ENCODE assay signal across 18 cellular contexts in the genomic region with DNA sequence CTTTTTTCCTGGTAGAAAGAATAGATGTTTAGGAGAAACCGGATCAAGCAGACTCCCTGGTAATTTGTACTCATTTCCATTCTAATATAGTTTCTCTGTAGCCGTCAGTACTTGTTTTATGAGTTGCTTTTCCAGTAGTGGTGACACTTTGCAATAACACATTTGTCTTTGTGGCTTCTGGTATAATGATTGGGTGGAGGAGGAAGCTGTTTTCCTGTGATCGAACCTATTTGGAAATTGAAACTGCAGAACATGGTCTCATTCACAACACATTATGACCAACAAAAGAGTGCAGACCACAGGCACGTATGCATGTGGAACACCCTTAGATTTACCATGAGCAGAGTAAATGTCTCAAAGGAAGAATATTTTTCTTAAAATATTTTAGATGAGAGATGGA. TPM values are rescaled to one million over a fixed set of nuclear protein-coding genes. Genes with fewer than 3 reads are reported as not detected.
DNase-seq lines count a peak whose midpoint lies in the region; ATAC-seq, FAIRE-seq and TF ChIP-seq lines count a peak whose summit lies in the region.
"Had no signal": no experiment of that assay in that cellular context is flagged by ENCODE, and none has a peak within 500 bp of the region (broad histone marks: within the 10 kb centered on the region; RNA-seq: fewer than 3 reads in every experiment).

No MANE protein-coding gene starts in this region.

- intact Hi-C loops in activated T-helper 1 cell treated with anti-CD3 and anti-CD28 coated beads, Interleukin-12 subunit alpha, Interleukin-12 subunit beta, Interleukin-2, Interleukin-4 antibody, amounts not matched to agents 30 ng/mL and 10 ng/mL and 1 ng/mL, durations not matched to agents 14 hours and 24 hours and 36 hours (cut with micrococcal nuclease): no loop called here

- H3K79me2 ChIP-seq in keratinocyte (ENCODE audit: control insufficient read depth, insufficient read depth, low read length): no peaks in the 10 kb centered on the region

- dilution Hi-C loops in keratinocyte (cut with MboI; ENCODE audit: extremely low pct_ligation_motif_present, low sequenced_read_pairs): no loop called here

- no peak overlapping the region for H3K27ac Mint-ChIP-seq in activated T-helper 1 cell treated with anti-CD3 and anti-CD28 coated beads, Interleukin-12 subunit alpha, Interleukin-12 subunit beta, Interleukin-2, Interleukin-4 antibody, amounts not matched to agents 30 ng/mL and 10 ng/mL and 1 ng/mL, durations not matched to agents 14 hours and 24 hours and 36 hours
- H3K27ac Mint-ChIP-seq in stimulated activated naive B cell treated with anti-CD40 and anti-IgM and Interleukin-4, amounts not matched to agents 10 μg/mL and 1 μg/mL and 100 μg/mL, for 72 hours: no peak overlapping the region
- H3K27ac Mint-ChIP-seq: T-helper 17 cell had no signal

- H3K4me2 ChIP-seq in keratinocyte (ENCODE audit: control insufficient read depth, extremely low read depth, insufficient read depth, low read depth, low read length): peak overlapping the region; percentile 78

- H3K9me3 ChIP-seq in keratinocyte (ENCODE audit: control insufficient read depth, low read depth, low read length): no peaks in the 10 kb centered on the region

- peaks cover 15% of the 10 kb centered on the region for H3K4me1 Mint-ChIP-seq in activated T-helper 1 cell treated with anti-CD3 and anti-CD28 coated beads, Interleukin-12 subunit alpha, Interleukin-12 subunit beta, Interleukin-2, Interleukin-4 antibody, amounts not matched to agents 30 ng/mL and 10 ng/mL and 1 ng/mL, durations not matched to agents 14 hours and 24 hours and 36 hours (ENCODE audit: low read depth)
- H3K4me1 Mint-ChIP-seq in stimulated activated naive B cell treated with anti-CD40 and anti-IgM and Interleukin-4, amounts not matched to agents 10 μg/mL and 1 μg/mL and 100 μg/mL, for 72 hours: no peaks in the 10 kb centered on the region

- H3K4me3 ChIP-seq in NB4 (ENCODE audit: low read depth, low read length) (no peak overlapping the region), keratinocyte (ENCODE audit: control insufficient read depth in 2 of 3, extremely low read depth in 1 of 3, insufficient read depth in 2 of 3, low read depth in 1 of 3, low read length in 3 of 3) (peak overlapping the region in 2 of 3 experiments; percentile 29 to 40)
- H3K4me3 ChIP-seq: cardiac muscle cell, lung had no signal

- H3K27me3 Mint-ChIP-seq in activated T-helper 1 cell treated with anti-CD3 and anti-CD28 coated beads, Interleukin-12 subunit alpha, Interleukin-12 subunit beta, Interleukin-2, Interleukin-4 antibody, amounts not matched to agents 30 ng/mL and 10 ng/mL and 1 ng/mL, durations not matched to agents 14 hours and 24 hours and 36 hours (ENCODE audit: insufficient read depth): peaks cover 12% of the 10 kb centered on the region
- H3K27me3 Mint-ChIP-seq in stimulated activated naive B cell treated with anti-CD40 and anti-IgM and Interleukin-4, amounts not matched to agents 10 μg/mL and 1 μg/mL and 100 μg/mL, for 72 hours: peaks cover 12 to 21% of the 10 kb centered on the region in 2 donors

- H3K9ac ChIP-seq in keratinocyte (ENCODE audit: control insufficient read depth, extremely low read depth, insufficient read depth, low read length): no peak overlapping the region

- H3K9me3 Mint-ChIP-seq in activated T-helper 1 cell treated with anti-CD3 and anti-CD28 coated beads, Interleukin-12 subunit alpha, Interleukin-12 subunit beta, Interleukin-2, Interleukin-4 antibody, amounts not matched to agents 30 ng/mL and 10 ng/mL and 1 ng/mL, durations not matched to agents 14 hours and 24 hours and 36 hours: no peaks in the 10 kb centered on the region
- H3K9me3 Mint-ChIP-seq in stimulated activated naive B cell treated with anti-CD40 and anti-IgM and Interleukin-4, amounts not matched to agents 10 μg/mL and 1 μg/mL and 100 μg/mL, for 72 hours: no peaks in the 10 kb centered on the region

- no peak overlapping the region for H3K27ac ChIP-seq in keratinocyte (ENCODE audit: control insufficient read depth, insufficient read depth, low read length)
- H3K27ac ChIP-seq: cardiac muscle cell had no signal

- DNase-seq in NB4 (ENCODE audit: low read depth) (peak; percentile 28), keratinocyte (ENCODE audit: low read depth, low spot score) (no peak), inferior parietal cortex (ENCODE audit: extremely low spot score) (no peak), retina (no peak)
- DNase-seq in activated T-helper 1 cell treated with anti-CD3 and anti-CD28 coated beads, Interleukin-12 subunit alpha, Interleukin-12 subunit beta, Interleukin-2, Interleukin-4 antibody, amounts not matched to agents 30 ng/mL and 10 ng/mL and 1 ng/mL, durations not matched to agents 14 hours and 24 hours and 36 hours (ENCODE audit: low spot score): no peak
- no peak for DNase-seq in stimulated activated naive B cell treated with anti-CD40 and anti-IgM and Interleukin-4, amounts not matched to agents 10 μg/mL and 1 μg/mL and 100 μg/mL, for 72 hours
- DNase-seq: effector CD8-positive, alpha-beta T cell; NCI-H2081 treated with DMSO at 0.1 percent for 48 hours; NCI-H774; right cardiac atrium; stimulated activated CD4-positive, alpha-beta T cell treated with anti-CD3 and anti-CD28 coated beads, Interleukin-2, amount 100 ng/mL, for 48 hours; T-helper 17 cell had no signal

- H2AFZ ChIP-seq in keratinocyte (ENCODE audit: control insufficient read depth, low read length): peak overlapping the region; percentile 90

- H3K36me3 ChIP-seq in keratinocyte (ENCODE audit: control insufficient read depth in 2 of 2, extremely low read depth in 1 of 2, insufficient read depth in 2 of 2, low read length in 2 of 2): no peaks in the 10 kb centered on the region
- H3K36me3 ChIP-seq: cardiac muscle cell had no signal

- no peaks in the 10 kb centered on the region for H3K36me3 Mint-ChIP-seq in activated T-helper 1 cell treated with anti-CD3 and anti-CD28 coated beads, Interleukin-12 subunit alpha, Interleukin-12 subunit beta, Interleukin-2, Interleukin-4 antibody, amounts not matched to agents 30 ng/mL and 10 ng/mL and 1 ng/mL, durations not matched to agents 14 hours and 24 hours and 36 hours (ENCODE audit: low read depth)
- H3K36me3 Mint-ChIP-seq in stimulated activated naive B cell treated with anti-CD40 and anti-IgM and Interleukin-4, amounts not matched to agents 10 μg/mL and 1 μg/mL and 100 μg/mL, for 72 hours: no peaks in the 10 kb centered on the region

- H4K20me1 ChIP-seq in keratinocyte (ENCODE audit: control insufficient read depth, extremely low read depth, insufficient read depth, low read length): no peaks in the 10 kb centered on the region

- FAIRE-seq in keratinocyte (lab: Jason Lieb, UNC): no peak

- H3K4me1 ChIP-seq in keratinocyte (ENCODE audit: control insufficient read depth, extremely low read depth, insufficient read depth, low read length): peaks cover 7% of the 10 kb centered on the region

- no peak for TF ChIP-seq POLR2A in NB4 (IDR thresholded peaks at IDR 0.05; ENCODE audit: extremely low read depth, insufficient read length)

- no peaks in the 10 kb centered on the region for H3K9me1 ChIP-seq in keratinocyte (ENCODE audit: control insufficient read depth, extremely low read depth, insufficient read depth, low read length)

- H3K4me3 Mint-ChIP-seq in activated T-helper 1 cell treated with anti-CD3 and anti-CD28 coated beads, Interleukin-12 subunit alpha, Interleukin-12 subunit beta, Interleukin-2, Interleukin-4 antibody, amounts not matched to agents 30 ng/mL and 10 ng/mL and 1 ng/mL, durations not matched to agents 14 hours and 24 hours and 36 hours: no peak overlapping the region
- H3K4me3 Mint-ChIP-seq in stimulated activated naive B cell treated with anti-CD40 and anti-IgM and Interleukin-4, amounts not matched to agents 10 μg/mL and 1 μg/mL and 100 μg/mL, for 72 hours: no peak overlapping the region
- H3K4me3 Mint-ChIP-seq: T-helper 17 cell had no signal

- H3K27me3 ChIP-seq in keratinocyte (ENCODE audit: control insufficient read depth, extremely low read depth, insufficient read depth, low read length): no peaks in the 10 kb centered on the region
- H3K27me3 ChIP-seq: cardiac muscle cell had no signal

- TF ChIP-seq CTCF in NB4 (IDR thresholded peaks at IDR 0.05; ENCODE audit: low read depth, low read length): no peak
- TF ChIP-seq CTCF in keratinocyte (optimal IDR thresholded peaks at IDR 0.05 in 1 of 3, IDR thresholded peaks at IDR 0.05 in 1 of 3, conservative IDR thresholded peaks at IDR 0.05 in 1 of 3; ENCODE audit: extremely low read depth in 1 of 3, insufficient read depth in 2 of 3, low read length in 3 of 3): no peak

- peak; percentile 66 for ATAC-seq in GM18499 (IDR thresholded peaks at IDR 0.05; ENCODE audit: insufficient read depth, unreplicated experiment)
- ATAC-seq in GM21723 (IDR thresholded peaks at IDR 0.05; ENCODE audit: unreplicated experiment): peak; percentile 52
- no peak for ATAC-seq in stimulated activated naive B cell treated with anti-CD40 and anti-IgM and Interleukin-4, amounts not matched to agents 10 μg/mL and 1 μg/mL and 100 μg/mL, for 72 hours (replicated peaks)
- ATAC-seq: right cardiac atrium, T-helper 17 cell had no signal

RNA-seq across cellular contexts. Expression of a gene that starts 7.6 kb away (rescaled TPM):
- 0.05 to 0.21 TPM (median 0.10 TPM) in 3 replicates for polyA plus RNA-seq in keratinocyte
- 2.6 TPM for polyA plus RNA-seq in keratinocyte (2011; ENCODE audit: low read depth)
- polyA plus RNA-seq in keratinocyte (2011; cell fraction: cytosol; rRNA removed): 0.08 and 0.13 TPM in 2 replicates
- polyA plus RNA-seq in keratinocyte (2011; cell fraction: nucleus; rRNA removed): 0.20 TPM in 1 of 2 replicates, not detected in the other
- 0.89 TPM in 1 of 2 replicates, not detected in the other for polyA plus RNA-seq in keratinocyte (2012; ENCODE audit: low replicate concordance)
- 0.13 TPM in 1 of 3 replicates, not detected in the others for polyA minus RNA-seq in keratinocyte
- polyA minus RNA-seq in keratinocyte (2011; cell fraction: cytosol; rRNA and poly(A)+ RNA removed): not detected
- not detected in 2 replicates for polyA minus RNA-seq in keratinocyte (2011; cell fraction: nucleus; rRNA and poly(A)+ RNA removed)
- not detected in 2 replicates for total RNA-seq in activated T-helper 1 cell treated with anti-CD3 and anti-CD28 coated beads, Interleukin-12 subunit alpha, Interleukin-12 subunit beta, Interleukin-2, Interleukin-4 antibody, amounts not matched to agents 30 ng/mL and 10 ng/mL and 1 ng/mL, durations not matched to agents 14 hours and 24 hours and 36 hours
- total RNA-seq: cardiac muscle cell, lung, M059J, right cardiac atrium, T-helper 17 cell, ureter had no signal
- polyA plus RNA-seq: cardiac muscle cell, lung, right cardiac atrium had no signal

RNA-seq across cellular contexts. Expression of a gene that starts 52.5 kb away (rescaled TPM):
- polyA plus RNA-seq in keratinocyte: 15.5 to 69.8 TPM (median 44.6 TPM) in 3 replicates
- 139 TPM for polyA plus RNA-seq in keratinocyte (2011; ENCODE audit: low read depth)
- 16.2 and 29.3 TPM in 2 replicates for polyA plus RNA-seq in keratinocyte (2011; cell fraction: cytosol; rRNA removed)
- polyA plus RNA-seq in keratinocyte (2011; cell fraction: nucleus; rRNA removed): 90.5 and 130 TPM in 2 replicates
- polyA plus RNA-seq in keratinocyte (2012; ENCODE audit: low replicate concordance): 13.5 and 47.5 TPM in 2 replicates
- 3.7 to 43.4 TPM (median 28.1 TPM) in 3 replicates for polyA minus RNA-seq in keratinocyte
- 19.0 TPM for polyA minus RNA-seq in keratinocyte (2011; cell fraction: cytosol; rRNA and poly(A)+ RNA removed)
- 49.6 and 87.4 TPM in 2 replicates for polyA minus RNA-seq in keratinocyte (2011; cell fraction: nucleus; rRNA and poly(A)+ RNA removed)
- total RNA-seq in activated T-helper 1 cell treated with anti-CD3 and anti-CD28 coated beads, Interleukin-12 subunit alpha, Interleukin-12 subunit beta, Interleukin-2, Interleukin-4 antibody, amounts not matched to agents 30 ng/mL and 10 ng/mL and 1 ng/mL, durations not matched to agents 14 hours and 24 hours and 36 hours: not detected in 2 replicates
- total RNA-seq: cardiac muscle cell, M059J, right cardiac atrium, T-helper 17 cell, ureter had no signal
- polyA plus RNA-seq: cardiac muscle cell, right cardiac atrium had no signal

RNA-seq across cellular contexts. Expression of a gene that starts 57.9 kb away (rescaled TPM):
- 473 to 1,046 TPM (median 833 TPM) in 3 replicates for polyA plus RNA-seq in keratinocyte
- polyA plus RNA-seq in keratinocyte (2011; ENCODE audit: low read depth): 893 TPM
- 409 and 854 TPM in 2 replicates for polyA plus RNA-seq in keratinocyte (2011; cell fraction: cytosol; rRNA removed)
- polyA plus RNA-seq in keratinocyte (2011; cell fraction: nucleus; rRNA removed): 649 and 704 TPM in 2 replicates
- polyA plus RNA-seq in keratinocyte (2012; ENCODE audit: low replicate concordance): 411 and 634 TPM in 2 replicates
- polyA minus RNA-seq in keratinocyte: 161 to 710 TPM (median 697 TPM) in 3 replicates
- polyA minus RNA-seq in keratinocyte (2011; cell fraction: cytosol; rRNA and poly(A)+ RNA removed): 416 TPM
- 521 and 945 TPM in 2 replicates for polyA minus RNA-seq in keratinocyte (2011; cell fraction: nucleus; rRNA and poly(A)+ RNA removed)
- total RNA-seq in activated T-helper 1 cell treated with anti-CD3 and anti-CD28 coated beads, Interleukin-12 subunit alpha, Interleukin-12 subunit beta, Interleukin-2, Interleukin-4 antibody, amounts not matched to agents 30 ng/mL and 10 ng/mL and 1 ng/mL, durations not matched to agents 14 hours and 24 hours and 36 hours: not detected in 2 replicates
- total RNA-seq: cardiac muscle cell, M059J, right cardiac atrium, T-helper 17 cell had no signal
- polyA plus RNA-seq: cardiac muscle cell, right cardiac atrium had no signal

Comparison
In these comparisons a context has a peak if more than half of its experiments do, and no peak if none do; other contexts are left out.
1. ATAC-seq: peak in GM18499 (single experiment) and GM21723 (single experiment); none in stimulated activated naive B cell treated with anti-CD40 and anti-IgM and Interleukin-4, amounts not matched to agents 10 μg/mL and 1 μg/mL and 100 μg/mL, for 72 hours (0 of 2).